1 cellular context compared by ENCODE assay signal in the genomic region with DNA sequence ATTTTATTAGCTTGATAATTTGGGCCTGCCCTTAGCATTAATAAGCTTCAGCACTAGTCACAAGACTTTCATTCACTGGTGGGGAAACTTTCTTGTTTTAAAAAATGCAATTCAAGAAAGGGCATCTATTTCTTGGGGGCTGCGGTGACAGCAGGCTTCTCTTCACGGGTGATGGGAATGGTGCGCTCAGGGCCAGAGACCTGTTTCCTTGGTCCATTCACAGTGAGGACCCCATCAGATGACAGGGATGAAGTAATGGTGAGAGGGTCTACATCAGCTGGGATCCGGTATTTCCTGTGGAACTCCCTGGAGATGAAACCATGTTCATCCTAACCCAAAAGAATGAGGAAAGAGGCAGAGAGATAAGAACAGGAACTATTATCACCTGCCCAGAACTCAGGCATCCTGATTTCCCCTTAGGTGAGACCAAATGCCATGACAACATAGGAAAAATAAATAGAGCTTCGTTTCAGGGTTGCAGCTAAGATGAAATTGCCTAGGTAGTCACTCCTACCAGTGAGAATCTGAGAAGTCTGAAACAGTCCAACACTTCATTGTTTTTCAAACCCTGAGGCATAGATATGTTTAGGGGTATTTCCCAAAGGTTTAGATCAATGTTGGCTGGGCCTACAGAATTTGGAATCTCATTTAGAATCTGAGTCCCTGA.
TF ChIP-seq lines count a peak whose summit lies in the region.

No MANE protein-coding gene starts in this region.

TF ChIP-seq in SK-N-SH, 30 proteins besides CTCF, POLR2A, EP300 and RAD21:
- no peak for TF ChIP-seq NRF1 (IDR thresholded peaks at IDR 0.05; ENCODE audit: low read depth, low read length)
- TF ChIP-seq RFX5 (IDR thresholded peaks at IDR 0.05; ENCODE audit: low read length): no peak
- no peak for TF ChIP-seq MEF2A (IDR thresholded peaks at IDR 0.05; ENCODE audit: borderline replicate concordance, low read depth)
- no peak for TF ChIP-seq TEAD4 (IDR thresholded peaks at IDR 0.05; ENCODE audit: borderline replicate concordance, insufficient read depth)
- TF ChIP-seq NFIC (IDR thresholded peaks at IDR 0.05; ENCODE audit: borderline replicate concordance): no peak
- TF ChIP-seq, protein P1, sequence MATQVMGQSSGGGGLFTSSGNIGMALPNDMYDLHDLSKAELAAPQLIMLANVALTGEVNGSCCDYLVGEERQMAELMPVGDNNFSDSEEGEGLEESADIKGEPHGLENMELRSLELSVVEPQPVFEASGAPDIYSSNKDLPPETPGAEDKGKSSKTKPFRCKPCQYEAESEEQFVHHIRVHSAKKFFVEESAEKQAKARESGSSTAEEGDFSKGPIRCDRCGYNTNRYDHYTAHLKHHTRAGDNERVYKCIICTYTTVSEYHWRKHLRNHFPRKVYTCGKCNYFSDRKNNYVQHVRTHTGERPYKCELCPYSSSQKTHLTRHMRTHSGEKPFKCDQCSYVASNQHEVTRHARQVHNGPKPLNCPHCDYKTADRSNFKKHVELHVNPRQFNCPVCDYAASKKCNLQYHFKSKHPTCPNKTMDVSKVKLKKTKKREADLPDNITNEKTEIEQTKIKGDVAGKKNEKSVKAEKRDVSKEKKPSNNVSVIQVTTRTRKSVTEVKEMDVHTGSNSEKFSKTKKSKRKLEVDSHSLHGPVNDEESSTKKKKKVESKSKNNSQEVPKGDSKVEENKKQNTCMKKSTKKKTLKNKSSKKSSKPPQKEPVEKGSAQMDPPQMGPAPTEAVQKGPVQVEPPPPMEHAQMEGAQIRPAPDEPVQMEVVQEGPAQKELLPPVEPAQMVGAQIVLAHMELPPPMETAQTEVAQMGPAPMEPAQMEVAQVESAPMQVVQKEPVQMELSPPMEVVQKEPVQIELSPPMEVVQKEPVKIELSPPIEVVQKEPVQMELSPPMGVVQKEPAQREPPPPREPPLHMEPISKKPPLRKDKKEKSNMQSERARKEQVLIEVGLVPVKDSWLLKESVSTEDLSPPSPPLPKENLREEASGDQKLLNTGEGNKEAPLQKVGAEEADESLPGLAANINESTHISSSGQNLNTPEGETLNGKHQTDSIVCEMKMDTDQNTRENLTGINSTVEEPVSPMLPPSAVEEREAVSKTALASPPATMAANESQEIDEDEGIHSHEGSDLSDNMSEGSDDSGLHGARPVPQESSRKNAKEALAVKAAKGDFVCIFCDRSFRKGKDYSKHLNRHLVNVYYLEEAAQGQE (IDR thresholded peaks at IDR 0.05; ENCODE audit: low read depth, low read length): no peak
- TF ChIP-seq, protein P2, sequence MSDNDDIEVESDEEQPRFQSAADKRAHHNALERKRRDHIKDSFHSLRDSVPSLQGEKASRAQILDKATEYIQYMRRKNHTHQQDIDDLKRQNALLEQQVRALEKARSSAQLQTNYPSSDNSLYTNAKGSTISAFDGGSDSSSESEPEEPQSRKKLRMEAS (IDR thresholded peaks at IDR 0.05; ENCODE audit: low read depth): no peak
- no peak for TF ChIP-seq CHD2 (IDR thresholded peaks at IDR 0.05; ENCODE audit: low read length, partially characterized antibody)
- TF ChIP-seq, protein P3, sequence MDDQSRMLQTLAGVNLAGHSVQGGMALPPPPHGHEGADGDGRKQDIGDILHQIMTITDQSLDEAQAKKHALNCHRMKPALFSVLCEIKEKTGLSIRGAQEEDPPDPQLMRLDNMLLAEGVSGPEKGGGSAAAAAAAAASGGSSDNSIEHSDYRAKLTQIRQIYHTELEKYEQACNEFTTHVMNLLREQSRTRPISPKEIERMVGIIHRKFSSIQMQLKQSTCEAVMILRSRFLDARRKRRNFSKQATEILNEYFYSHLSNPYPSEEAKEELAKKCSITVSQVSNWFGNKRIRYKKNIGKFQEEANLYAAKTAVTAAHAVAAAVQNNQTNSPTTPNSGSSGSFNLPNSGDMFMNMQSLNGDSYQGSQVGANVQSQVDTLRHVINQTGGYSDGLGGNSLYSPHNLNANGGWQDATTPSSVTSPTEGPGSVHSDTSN (IDR thresholded peaks at IDR 0.05): no peak
- TF ChIP-seq SIN3A (IDR thresholded peaks at IDR 0.05; ENCODE audit: borderline replicate concordance, low read depth, low read length): no peak
- no peak for TF ChIP-seq YY1 (IDR thresholded peaks at IDR 0.05; ENCODE audit: low read depth)
- TF ChIP-seq JUND (IDR thresholded peaks at IDR 0.05): no peak
- TF ChIP-seq TAF1 (IDR thresholded peaks at IDR 0.05; ENCODE audit: borderline replicate concordance, low read depth, low read length): no peak
- TF ChIP-seq FOSL2 (IDR thresholded peaks at IDR 0.05; ENCODE audit: borderline replicate concordance, low read depth): no peak
- TF ChIP-seq, protein P4, sequence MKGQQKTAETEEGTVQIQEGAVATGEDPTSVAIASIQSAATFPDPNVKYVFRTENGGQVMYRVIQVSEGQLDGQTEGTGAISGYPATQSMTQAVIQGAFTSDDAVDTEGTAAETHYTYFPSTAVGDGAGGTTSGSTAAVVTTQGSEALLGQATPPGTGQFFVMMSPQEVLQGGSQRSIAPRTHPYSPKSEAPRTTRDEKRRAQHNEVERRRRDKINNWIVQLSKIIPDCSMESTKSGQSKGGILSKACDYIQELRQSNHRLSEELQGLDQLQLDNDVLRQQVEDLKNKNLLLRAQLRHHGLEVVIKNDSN (IDR thresholded peaks at IDR 0.05; ENCODE audit: borderline replicate concordance, low read depth): no peak
- no peak for TF ChIP-seq RXRA (IDR thresholded peaks at IDR 0.05; ENCODE audit: borderline replicate concordance, low read depth)
- no peak for TF ChIP-seq EZH2phosphoT487 (IDR thresholded peaks at IDR 0.05; ENCODE audit: borderline replicate concordance, low read depth)
- TF ChIP-seq FOXJ3 (CRISPR knock-in tag; IDR thresholded peaks at IDR 0.05): no peak
- no peak for TF ChIP-seq SMC3 (IDR thresholded peaks at IDR 0.05; ENCODE audit: low read depth, low read length)
- no peak for TF ChIP-seq FOXM1 (IDR thresholded peaks at IDR 0.05; ENCODE audit: low read depth)
